ENCODE assay signal across 13 cellular contexts in genomic region chr2:57450170-57450569, GRCh38.
DNase-seq lines count a peak whose midpoint lies in the region; ATAC-seq, FAIRE-seq and TF ChIP-seq lines count a peak whose summit lies in the region.
"Had no signal": no experiment of that assay in that cellular context is flagged by ENCODE, and none has a peak within 500 bp of the region (broad histone marks: within the 10 kb centered on the region; RNA-seq: fewer than 3 reads in every experiment).

No MANE protein-coding gene starts in this region.

- no peaks in the 10 kb centered on the region for H3K36me3 Mint-ChIP-seq in activated CD4-positive, alpha-beta T cell treated with anti-CD3 and anti-CD28 coated beads for 36 hours (ENCODE audit: low read depth)
- H3K36me3 Mint-ChIP-seq in activated CD4-positive, alpha-beta T cell treated with anti-CD3 and anti-CD28 coated beads, Interleukin-2, amount 10 ng/mL, durations not matched to agents 7 days and 5 days (ENCODE audit: low read depth): no peaks in the 10 kb centered on the region

- FAIRE-seq in H54 (lab: Jason Lieb, UNC): no peak

- POLR2A ChIA-PET in activated CD4-positive, alpha-beta T cell treated with anti-CD3 and anti-CD28 coated beads for 36 hours (lab: Charles Lee): no interaction called here
- POLR2A ChIA-PET in activated CD4-positive, alpha-beta T cell treated with anti-CD3 and anti-CD28 coated beads, Interleukin-2, amount 10 ng/mL, durations not matched to agents 7 days and 5 days (lab: Charles Lee): no interaction called here

- peaks cover under 1% of the 10 kb centered on the region for H3K9me3 Mint-ChIP-seq in activated CD4-positive, alpha-beta T cell treated with anti-CD3 and anti-CD28 coated beads for 36 hours (ENCODE audit: low read depth)
- peaks cover 4% of the 10 kb centered on the region for H3K9me3 Mint-ChIP-seq in activated CD4-positive, alpha-beta T cell treated with anti-CD3 and anti-CD28 coated beads, Interleukin-2, amount 10 ng/mL, durations not matched to agents 7 days and 5 days
- H3K9me3 Mint-ChIP-seq: nephron had no signal

- H3K4me3 Mint-ChIP-seq in activated CD4-positive, alpha-beta T cell treated with anti-CD3 and anti-CD28 coated beads for 36 hours: no peak overlapping the region
- H3K4me3 Mint-ChIP-seq in activated CD4-positive, alpha-beta T cell treated with anti-CD3 and anti-CD28 coated beads, Interleukin-2, amount 10 ng/mL, durations not matched to agents 7 days and 5 days: no peak overlapping the region
- H3K4me3 Mint-ChIP-seq: activated B cell treated with CpG ODN at 0.5 μM for 24 hours, nephron had no signal

- no peaks in the 10 kb centered on the region for H3K4me1 Mint-ChIP-seq in activated CD4-positive, alpha-beta T cell treated with anti-CD3 and anti-CD28 coated beads for 36 hours
- H3K4me1 Mint-ChIP-seq in activated CD4-positive, alpha-beta T cell treated with anti-CD3 and anti-CD28 coated beads, Interleukin-2, amount 10 ng/mL, durations not matched to agents 7 days and 5 days: no peaks in the 10 kb centered on the region
- H3K4me1 Mint-ChIP-seq: activated B cell treated with CpG ODN at 0.5 μM for 24 hours had no signal

- H3K27ac Mint-ChIP-seq in activated CD4-positive, alpha-beta T cell treated with anti-CD3 and anti-CD28 coated beads for 36 hours: no peak overlapping the region
- H3K27ac Mint-ChIP-seq in activated CD4-positive, alpha-beta T cell treated with anti-CD3 and anti-CD28 coated beads, Interleukin-2, amount 10 ng/mL, durations not matched to agents 7 days and 5 days: no peak overlapping the region
- H3K27ac Mint-ChIP-seq: activated B cell treated with CpG ODN at 0.5 μM for 24 hours, nephron had no signal

- ATAC-seq in activated CD4-positive, alpha-beta T cell treated with anti-CD3 and anti-CD28 coated beads for 36 hours: peak; percentile 77
- peak; percentile 90 for ATAC-seq in GM21515 (IDR thresholded peaks at IDR 0.05; ENCODE audit: unreplicated experiment)
- peak; percentile 95 for ATAC-seq in HG03095 (IDR thresholded peaks at IDR 0.05; ENCODE audit: unreplicated experiment)

- no peaks in the 10 kb centered on the region for H3K27me3 Mint-ChIP-seq in activated CD4-positive, alpha-beta T cell treated with anti-CD3 and anti-CD28 coated beads for 36 hours
- H3K27me3 Mint-ChIP-seq in activated CD4-positive, alpha-beta T cell treated with anti-CD3 and anti-CD28 coated beads, Interleukin-2, amount 10 ng/mL, durations not matched to agents 7 days and 5 days: no peaks in the 10 kb centered on the region
- H3K27me3 Mint-ChIP-seq: activated B cell treated with CpG ODN at 0.5 μM for 24 hours had no signal

- DNase-seq in activated CD4-positive, alpha-beta T cell treated with anti-CD3 and anti-CD28 coated beads for 36 hours: peak; percentile 15
- DNase-seq in activated CD4-positive, alpha-beta T cell treated with anti-CD3 and anti-CD28 coated beads, Interleukin-2, amount 10 ng/mL, durations not matched to agents 7 days and 5 days: no peak
- peak; percentile 8 for DNase-seq in iPS-NIHi7 (ENCODE audit: extremely low spot score)
- no peak for DNase-seq in foreskin fibroblast
- no peak for DNase-seq in H54 (ENCODE audit: insufficient read length, low spot score)
- no peak for DNase-seq in NCI-H748 treated with DMSO at 0.1 percent for 48 hours (lab: John Stamatoyannopoulos, UW)
- DNase-seq: activated B cell treated with CpG ODN at 0.5 μM for 24 hours, cerebellar nuclear complex, kidney glomerular epithelial cell, NCI-H226 had no signal

- no peak overlapping the region for H3K4me3 ChIP-seq in foreskin fibroblast (ENCODE audit: low read depth in 1 of 2, low read length in 2 of 2)

- TF ChIP-seq POLR2A in H54 (IDR thresholded peaks at IDR 0.05; ENCODE audit: low read depth, low read length): no peak

- TF ChIP-seq CTCF in foreskin fibroblast (IDR thresholded peaks at IDR 0.05; ENCODE audit: low read depth, low read length): no peak

- intact Hi-C loops in activated CD4-positive, alpha-beta T cell treated with anti-CD3 and anti-CD28 coated beads for 36 hours (cut with DNase I, micrococcal nuclease): no loop called here

- CTCF ChIA-PET in activated CD4-positive, alpha-beta T cell treated with anti-CD3 and anti-CD28 coated beads for 36 hours (lab: Charles Lee): no interaction called here
- CTCF ChIA-PET in activated CD4-positive, alpha-beta T cell treated with anti-CD3 and anti-CD28 coated beads, Interleukin-2, amount 10 ng/mL, durations not matched to agents 7 days and 5 days (lab: Charles Lee): no interaction called here

Comparison
In these comparisons a context has a peak if more than half of its experiments do, and no peak if none do; other contexts are left out.
1. DNase-seq: peak in activated CD4-positive, alpha-beta T cell treated with anti-CD3 and anti-CD28 coated beads for 36 hours (single experiment) and iPS-NIHi7 (single experiment); none in activated CD4-positive, alpha-beta T cell treated with anti-CD3 and anti-CD28 coated beads, Interleukin-2, amount 10 ng/mL, durations not matched to agents 7 days and 5 days (single experiment), foreskin fibroblast (0 of 2), H54 (single experiment) and NCI-H748 treated with DMSO at 0.1 percent for 48 hours (single experiment).
2. Peak in every context shown above with its lines, with median percentiles within 50 percentile points of each other: ATAC-seq.